1 cellular context compared by ENCODE assay signal in genomic region chr11:124801636-124802312, GRCh38.
TF ChIP-seq lines count a peak whose summit lies in the region.

No MANE protein-coding gene starts in this region.

TF ChIP-seq in HepG2, 621 proteins besides CTCF, POLR2A, EP300 and RAD21:
- TF ChIP-seq ZFP62 (CRISPR knock-in tag; IDR thresholded peaks at IDR 0.05) (no peak), CEBPG (CRISPR knock-in tag; IDR thresholded peaks at IDR 0.05) (peak; percentile 10; the same call in 1 of the 2 replicates), ZNF20 (CRISPR knock-in tag; IDR thresholded peaks at IDR 0.05) (no peak), ATF7 (IDR thresholded peaks at IDR 0.05) (peak; percentile 34; the same call in 1 of the 2 replicates), ATF7 (CRISPR knock-in tag; IDR thresholded peaks at IDR 0.05) (no peak), MAZ (IDR thresholded peaks at IDR 0.05; ENCODE audit: borderline replicate concordance, low read depth, low read length) (no peak), MAZ (CRISPR knock-in tag; IDR thresholded peaks at IDR 0.05; ENCODE audit: low read depth) (no peak), CREB1 (IDR thresholded peaks at IDR 0.05) (peak; percentile 74), CREB1 (CRISPR knock-in tag; IDR thresholded peaks at IDR 0.05) (no peak), MAFK (conservative IDR thresholded peaks at IDR 0.05 in 1 of 2, IDR thresholded peaks at IDR 0.05 in 1 of 2; ENCODE audit: low read length in 2 of 2) (peak in 1 of 2 experiments; percentile 7; a peak in 1 of 4 replicates)
